Comparison of ENCODE assay signal across 8 cellular contexts in genomic region chr11:61482513-61482912, GRCh38. TPM values are rescaled to one million over a fixed set of nuclear protein-coding genes. Genes with fewer than 3 reads are reported as not detected.
A peak's percentile ranks its signal among the peaks of the same experiment; 100 is the strongest.
DNase-seq lines count a peak whose midpoint lies in the region; ATAC-seq and TF ChIP-seq lines count a peak whose summit lies in the region.

No MANE protein-coding gene starts in this region.

- H3K36me3 ChIP-seq in right lobe of liver: no peaks in the 10 kb centered on the region

- H3K9me3 ChIP-seq in right lobe of liver: no peaks in the 10 kb centered on the region

- no peaks in the 10 kb centered on the region for H3K27me3 ChIP-seq in right lobe of liver

- no peak overlapping the region for H3K4me3 Mint-ChIP-seq in HFFc6
- no peak overlapping the region for H3K4me3 Mint-ChIP-seq in activated T-helper 17 cell treated with anti-CD3 and anti-CD28 coated beads, Interleukin-2, amount 50 U/mL, for 72 hours

- WGBS in right lobe of liver (ENCODE audit: insufficient coverage, low coverage, low lambda C conversion rate, missing lambda C conversion rate): no CpG with 5 or more reads among the region's 7 CpGs

- TF ChIP-seq POLR2A in right lobe of liver (IDR thresholded peaks at IDR 0.05): no peak

- no peak overlapping the region for H3K27ac ChIP-seq in right lobe of liver

- intact Hi-C loops in right lobe of liver (cut with DNase I): no loop called here

- H3K4me1 Mint-ChIP-seq in HFFc6 (ENCODE audit: low read depth): no peaks in the 10 kb centered on the region
- peaks cover 5% of the 10 kb centered on the region for H3K4me1 Mint-ChIP-seq in activated T-helper 17 cell treated with anti-CD3 and anti-CD28 coated beads, Interleukin-2, amount 50 U/mL, for 72 hours

- no peak overlapping the region for H3K27ac Mint-ChIP-seq in HFFc6
- no peak overlapping the region for H3K27ac Mint-ChIP-seq in activated T-helper 17 cell treated with anti-CD3 and anti-CD28 coated beads, Interleukin-2, amount 50 U/mL, for 72 hours

- H3K9me3 Mint-ChIP-seq in HFFc6: no peaks in the 10 kb centered on the region
- H3K9me3 Mint-ChIP-seq in activated T-helper 17 cell treated with anti-CD3 and anti-CD28 coated beads, Interleukin-2, amount 50 U/mL, for 72 hours: no peaks in the 10 kb centered on the region

- ATAC-seq in activated T-helper 17 cell treated with anti-CD3 and anti-CD28 coated beads, Interleukin-2, amount 50 U/mL, for 72 hours (replicated peaks): peak; percentile 61
- ATAC-seq in right lobe of liver (peak; percentile 24 to 38 (median 30)), GM21723 (IDR thresholded peaks at IDR 0.05; ENCODE audit: unreplicated experiment) (no peak), GM19455 (IDR thresholded peaks at IDR 0.05; ENCODE audit: unreplicated experiment) (no peak), HG02885 (IDR thresholded peaks at IDR 0.05; ENCODE audit: poor library complexity, unreplicated experiment) (no peak)

- TF ChIP-seq CTCF in AG09309 (IDR thresholded peaks at IDR 0.05; ENCODE audit: control insufficient read depth, insufficient read depth, low read depth, low read length, missing control alignments) (peak; percentile 73), HFFc6 (IDR thresholded peaks at IDR 0.05) (peak; percentile 80), right lobe of liver (IDR thresholded peaks at IDR 0.05) (peak in 3 of 4 donors; percentile 25 to 43 (median 37))

- H3K4me3 ChIP-seq in AG09309 (ENCODE audit: control insufficient read depth, low read depth, low read length) (no peak overlapping the region), right lobe of liver (no peak overlapping the region)

- peaks cover 0 to under 1% (median 0%) of the 10 kb centered on the region in 4 donors for H3K4me1 ChIP-seq in right lobe of liver

- no peak for DNase-seq in AG09309 (ENCODE audit: low read depth)
- peak; percentile 22 for DNase-seq in HFFc6
- peak in 1 of 3 donors; percentile 36 for DNase-seq in right lobe of liver
- DNase-seq in NCI-H1105 treated with DMSO at 0.1 percent for 48 hours (lab: John Stamatoyannopoulos, UW): no peak

- H3K36me3 Mint-ChIP-seq in HFFc6 (ENCODE audit: low read depth): no peaks in the 10 kb centered on the region
- no peaks in the 10 kb centered on the region for H3K36me3 Mint-ChIP-seq in activated T-helper 17 cell treated with anti-CD3 and anti-CD28 coated beads, Interleukin-2, amount 50 U/mL, for 72 hours (ENCODE audit: low read depth)

- H3K27me3 Mint-ChIP-seq in HFFc6 (ENCODE audit: insufficient read depth): peaks cover 20% of the 10 kb centered on the region
- H3K27me3 Mint-ChIP-seq in activated T-helper 17 cell treated with anti-CD3 and anti-CD28 coated beads, Interleukin-2, amount 50 U/mL, for 72 hours: peaks cover 4% of the 10 kb centered on the region

RNA-seq across cellular contexts. Expression of gene LRRC10B, which starts 26.0 kb away (rescaled TPM):
- not detected for total RNA-seq in HFFc6 (2021; fragmentation: NEBNext Ultra II Directional; extraction: Animal tissue kit (Norgen Biotek cat#: 25700))
- not detected for total RNA-seq in activated T-helper 17 cell treated with anti-CD3 and anti-CD28 coated beads, Interleukin-2, amount 50 U/mL, for 72 hours
- total RNA-seq in right lobe of liver: not detected

RNA-seq across cellular contexts. Expression of gene SDHAF2, which starts 52.6 kb away (rescaled TPM):
- 10 to 100 TPM; 33.9 to 43.0 (median 38.3) TPM for total RNA-seq in HFFc6 (2021; fragmentation: NEBNext Ultra II Directional; extraction: Animal tissue kit (Norgen Biotek cat#: 25700))
- total RNA-seq in activated T-helper 17 cell treated with anti-CD3 and anti-CD28 coated beads, Interleukin-2, amount 50 U/mL, for 72 hours: 10 to 100 TPM; 36.9 to 45.5 TPM
- total RNA-seq in right lobe of liver: 10 to 100 TPM; 17.7 to 62.5 (median 23.3) TPM

RNA-seq across cellular contexts. Expression of gene CPSF7, which starts 52.7 kb away (rescaled TPM):
- 10 to 100 TPM; 56.9 to 72.4 (median 64.8) TPM for total RNA-seq in HFFc6 (2021; fragmentation: NEBNext Ultra II Directional; extraction: Animal tissue kit (Norgen Biotek cat#: 25700))
- 100 to 1,000 TPM in 1 of 2 donors, 10 to 100 TPM in 1; 98.1 to 114 TPM for total RNA-seq in activated T-helper 17 cell treated with anti-CD3 and anti-CD28 coated beads, Interleukin-2, amount 50 U/mL, for 72 hours
- 10 to 100 TPM; 16.7 to 52.0 (median 31.7) TPM for total RNA-seq in right lobe of liver

Comparison
In these comparisons a context has a peak if more than half of its experiments do, and no peak if none do; other contexts are left out.
1. ATAC-seq: peak in activated T-helper 17 cell treated with anti-CD3 and anti-CD28 coated beads, Interleukin-2, amount 50 U/mL, for 72 hours (single experiment) and right lobe of liver (4 of 4); none in GM21723 (single experiment), GM19455 (single experiment) and HG02885 (single experiment).
2. Peak in every context shown above with its lines, with median percentiles within 50 percentile points of each other: CTCF ChIP-seq.